ENCODE assay signal across 20 cellular contexts in the genomic region with DNA sequence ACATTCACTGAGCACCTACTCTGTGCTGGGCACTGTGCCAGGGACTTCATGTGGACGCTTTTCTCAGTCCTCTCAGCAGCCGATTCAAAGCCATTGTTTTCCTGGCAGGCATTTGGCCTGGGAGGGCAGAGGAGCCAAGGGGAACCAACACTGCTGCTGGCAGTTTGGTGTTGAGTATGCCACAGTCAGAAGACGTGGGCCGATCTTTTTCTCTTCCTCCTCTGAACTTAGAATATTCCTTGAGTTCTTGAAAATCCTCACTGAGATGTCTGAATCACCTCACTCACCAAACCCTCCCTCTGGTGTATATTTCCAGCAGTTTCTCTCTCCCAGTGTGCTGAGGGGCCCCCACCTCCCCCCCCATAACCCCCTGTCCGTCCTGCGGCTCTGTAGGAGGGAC.
A peak's percentile ranks its signal among the peaks of the same experiment; 100 is the strongest.
DNase-seq lines count a peak whose midpoint lies in the region; ATAC-seq and TF ChIP-seq lines count a peak whose summit lies in the region.
"Had no signal": no experiment of that assay in that cellular context is flagged by ENCODE, and none has a peak within 500 bp of the region (broad histone marks: within the 10 kb centered on the region; RNA-seq: fewer than 3 reads in every experiment).

No MANE protein-coding gene starts in this region.

- WGBS in hepatocyte (ENCODE audit: low lambda C conversion rate, missing lambda C conversion rate), result 77% methylated on average over 6 of the region's 6 CpGs

- H3K27me3 Mint-ChIP-seq in activated CD4-positive, alpha-beta T cell treated with anti-CD3 and anti-CD28 coated beads, Interleukin-2, amount 10 ng/mL, durations not matched to agents 24 days and 14 days, result no peaks in the 10 kb centered on the region
- H3K27me3 Mint-ChIP-seq in CD4-positive, alpha-beta T cell, result no peaks in the 10 kb centered on the region
- H3K27me3 Mint-ChIP-seq in activated CD8-positive, alpha-beta T cell treated with anti-CD3 and anti-CD28 coated beads for 36 hours, result no peaks in the 10 kb centered on the region
- H3K27me3 Mint-ChIP-seq: naive B cell; stimulated activated memory B cell treated with anti-CD40 and anti-IgM and Interleukin-4, amounts not matched to agents 10 μg/mL and 1 μg/mL and 100 μg/mL, for 72 hours had no signal

- in situ Hi-C loops in brain microvascular endothelial cell (cut with HindIII; ENCODE audit: low pct_ligation_motif_present, low sequenced_read_pairs), result no loop called here

- no peak overlapping the region for H2AFZ ChIP-seq in hepatocyte

- H3K27ac ChIP-seq in CD4-positive, alpha-beta T cell (ENCODE audit: low read depth, low read length), result no peak overlapping the region
- H3K27ac ChIP-seq in hepatocyte, result peak overlapping the region; percentile 44
- no peak overlapping the region for H3K27ac ChIP-seq in brain microvascular endothelial cell
- H3K27ac ChIP-seq: spleen had no signal

- no peaks in the 10 kb centered on the region for H3K9me3 ChIP-seq in CD4-positive, alpha-beta T cell (ENCODE audit: control insufficient read depth, low read length)
- no peaks in the 10 kb centered on the region for H3K9me3 ChIP-seq in hepatocyte (ENCODE audit: low read depth)
- H3K9me3 ChIP-seq: breast epithelium, HAP-1, left ventricle myocardium inferior, spleen, thyroid gland had no signal

- H3K36me3 ChIP-seq in hepatocyte (replicated peaks; ENCODE audit: insufficient read depth, low read depth) (no peaks in the 10 kb centered on the region), brain microvascular endothelial cell (replicated peaks) (no peaks in the 10 kb centered on the region)
- H3K36me3 ChIP-seq: breast epithelium, HAP-1, left ventricle myocardium inferior, spleen, thyroid gland had no signal

- no peak for ATAC-seq in CD4-positive, alpha-beta T cell (ENCODE audit: poor library complexity)
- no peak for ATAC-seq in activated CD8-positive, alpha-beta T cell treated with anti-CD3 and anti-CD28 coated beads for 36 hours
- no peak for ATAC-seq in GM21515 (IDR thresholded peaks at IDR 0.05; ENCODE audit: unreplicated experiment)
- ATAC-seq: PC-3 had no signal

- peaks cover 6% of the 10 kb centered on the region for H3K79me2 ChIP-seq in hepatocyte

- peaks cover 16% of the 10 kb centered on the region for H3K36me3 Mint-ChIP-seq in activated CD4-positive, alpha-beta T cell treated with anti-CD3 and anti-CD28 coated beads, Interleukin-2, amount 10 ng/mL, durations not matched to agents 24 days and 14 days (ENCODE audit: low read depth)
- no peaks in the 10 kb centered on the region for H3K36me3 Mint-ChIP-seq in CD4-positive, alpha-beta T cell (ENCODE audit: low read depth)
- peaks cover 1% of the 10 kb centered on the region for H3K36me3 Mint-ChIP-seq in activated CD8-positive, alpha-beta T cell treated with anti-CD3 and anti-CD28 coated beads for 36 hours (ENCODE audit: low read depth)
- H3K36me3 Mint-ChIP-seq: naive B cell; stimulated activated memory B cell treated with anti-CD40 and anti-IgM and Interleukin-4, amounts not matched to agents 10 μg/mL and 1 μg/mL and 100 μg/mL, for 72 hours had no signal

- H3K4me3 Mint-ChIP-seq in activated CD4-positive, alpha-beta T cell treated with anti-CD3 and anti-CD28 coated beads, Interleukin-2, amount 10 ng/mL, durations not matched to agents 24 days and 14 days, result peak overlapping the region; percentile 63
- H3K4me3 Mint-ChIP-seq in CD4-positive, alpha-beta T cell, result no peak overlapping the region
- no peak overlapping the region for H3K4me3 Mint-ChIP-seq in activated CD8-positive, alpha-beta T cell treated with anti-CD3 and anti-CD28 coated beads for 36 hours
- H3K4me3 Mint-ChIP-seq: stimulated activated memory B cell treated with anti-CD40 and anti-IgM and Interleukin-4, amounts not matched to agents 10 μg/mL and 1 μg/mL and 100 μg/mL, for 72 hours had no signal

- no peaks in the 10 kb centered on the region for H3K9me3 Mint-ChIP-seq in activated CD4-positive, alpha-beta T cell treated with anti-CD3 and anti-CD28 coated beads, Interleukin-2, amount 10 ng/mL, durations not matched to agents 24 days and 14 days
- no peaks in the 10 kb centered on the region for H3K9me3 Mint-ChIP-seq in CD4-positive, alpha-beta T cell
- H3K9me3 Mint-ChIP-seq in activated CD8-positive, alpha-beta T cell treated with anti-CD3 and anti-CD28 coated beads for 36 hours, result no peaks in the 10 kb centered on the region
- H3K9me3 Mint-ChIP-seq: naive B cell; stimulated activated memory B cell treated with anti-CD40 and anti-IgM and Interleukin-4, amounts not matched to agents 10 μg/mL and 1 μg/mL and 100 μg/mL, for 72 hours had no signal

- peak overlapping the region; percentile 80 for H3K27ac Mint-ChIP-seq in activated CD4-positive, alpha-beta T cell treated with anti-CD3 and anti-CD28 coated beads, Interleukin-2, amount 10 ng/mL, durations not matched to agents 24 days and 14 days
- peak overlapping the region; percentile 66 for H3K27ac Mint-ChIP-seq in CD4-positive, alpha-beta T cell
- H3K27ac Mint-ChIP-seq in activated CD8-positive, alpha-beta T cell treated with anti-CD3 and anti-CD28 coated beads for 36 hours, result peak overlapping the region; percentile 80
- H3K27ac Mint-ChIP-seq: stimulated activated memory B cell treated with anti-CD40 and anti-IgM and Interleukin-4, amounts not matched to agents 10 μg/mL and 1 μg/mL and 100 μg/mL, for 72 hours had no signal

- peaks cover 7% of the 10 kb centered on the region for H3K4me1 ChIP-seq in hepatocyte (ENCODE audit: insufficient read depth)
- H3K4me1 ChIP-seq: breast epithelium, HAP-1 had no signal

- no peaks in the 10 kb centered on the region for H3K9me2 ChIP-seq in hepatocyte (replicated peaks; ENCODE audit: insufficient read depth)

- POLR2A ChIA-PET in CD4-positive, alpha-beta T cell (lab: Charles Lee), result interaction anchor here (1.7 kb wide), 1 partner anchor 17 kb away, joined by 6 read pairs; no protein-coding TSS in a partner anchor
- POLR2A ChIA-PET in activated CD8-positive, alpha-beta T cell treated with anti-CD3 and anti-CD28 coated beads for 36 hours (lab: Charles Lee), result interaction anchor here (1.4 kb wide), 1 partner anchor 26 kb away, joined by 4 read pairs; no protein-coding TSS in a partner anchor

- intact Hi-C loops in activated CD4-positive, alpha-beta T cell treated with anti-CD3 and anti-CD28 coated beads, Interleukin-2, amount 10 ng/mL, durations not matched to agents 24 days and 14 days (cut with micrococcal nuclease), result no loop called here
- intact Hi-C loops in CD4-positive, alpha-beta T cell (cut with DNase I, micrococcal nuclease), result no loop called here
- intact Hi-C loops in activated CD8-positive, alpha-beta T cell treated with anti-CD3 and anti-CD28 coated beads for 36 hours (cut with micrococcal nuclease), result no loop called here

- CTCF ChIA-PET in CD4-positive, alpha-beta T cell (lab: Charles Lee), result no interaction called here
- CTCF ChIA-PET in activated CD8-positive, alpha-beta T cell treated with anti-CD3 and anti-CD28 coated beads for 36 hours (lab: Charles Lee), result interaction anchor here (2.2 kb wide), 1 partner anchor 9 kb away, joined by 11 read pairs; no protein-coding TSS in a partner anchor

- no peak for DNase-seq in activated CD4-positive, alpha-beta T cell treated with anti-CD3 and anti-CD28 coated beads, Interleukin-2, amount 10 ng/mL, durations not matched to agents 24 days and 14 days
- DNase-seq in activated CD4-positive, alpha-beta T cell treated with anti-CD3 and anti-CD28 coated beads for 4 hours, result no peak
- no peak for DNase-seq in CD4-positive, alpha-beta T cell
- DNase-seq in activated CD8-positive, alpha-beta T cell treated with anti-CD3 and anti-CD28 coated beads for 36 hours, result no peak
- DNase-seq in hepatocyte (ENCODE audit: low spot score) (no peak), NCI-H446 treated with DMSO at 0.1 percent for 48 hours (lab: John Stamatoyannopoulos, UW) (no peak), brain microvascular endothelial cell (no peak)
- DNase-seq: left ventricle myocardium inferior; naive B cell; NCI-H1694; PC-3; retina; SHP77; spleen; stimulated activated CD4-positive, alpha-beta T cell treated with anti-CD3 and anti-CD28 coated beads, Interleukin-2, amount 100 ng/mL, for 48 hours; thyroid gland had no signal

- H3K4me3 ChIP-seq in hepatocyte (no peak overlapping the region), brain microvascular endothelial cell (ENCODE audit: low read depth, low read length) (no peak overlapping the region)
- H3K4me3 ChIP-seq: breast epithelium, HAP-1, left ventricle myocardium inferior, spleen, thyroid gland had no signal

- H3K27me3 ChIP-seq in CD4-positive, alpha-beta T cell (ENCODE audit: control insufficient read depth, insufficient read depth, low read length), result no peaks in the 10 kb centered on the region
- H3K27me3 ChIP-seq in hepatocyte (no peaks in the 10 kb centered on the region), brain microvascular endothelial cell (replicated peaks) (no peaks in the 10 kb centered on the region)
- H3K27me3 ChIP-seq: breast epithelium, spleen, thyroid gland had no signal

- TF ChIP-seq CTCF in CD4-positive, alpha-beta T cell (IDR thresholded peaks at IDR 0.05), result no peak
- TF ChIP-seq CTCF in activated CD8-positive, alpha-beta T cell treated with anti-CD3 and anti-CD28 coated beads for 36 hours (IDR thresholded peaks at IDR 0.05), result no peak
- TF ChIP-seq CTCF in hepatocyte (IDR thresholded peaks at IDR 0.05; ENCODE audit: poor library complexity), result no peak
- TF ChIP-seq CTCF in brain microvascular endothelial cell (IDR thresholded peaks at IDR 0.05; ENCODE audit: low read depth, low read length, missing control alignments), result no peak

- peaks cover 48% of the 10 kb centered on the region for H3K4me1 Mint-ChIP-seq in activated CD4-positive, alpha-beta T cell treated with anti-CD3 and anti-CD28 coated beads, Interleukin-2, amount 10 ng/mL, durations not matched to agents 24 days and 14 days
- H3K4me1 Mint-ChIP-seq in CD4-positive, alpha-beta T cell (ENCODE audit: low read depth), result peaks cover 29% of the 10 kb centered on the region
- H3K4me1 Mint-ChIP-seq in activated CD8-positive, alpha-beta T cell treated with anti-CD3 and anti-CD28 coated beads for 36 hours (ENCODE audit: low read depth), result peaks cover 62% of the 10 kb centered on the region

- no peaks in the 10 kb centered on the region for H4K20me1 ChIP-seq in hepatocyte (ENCODE audit: insufficient read depth, poor library complexity, severe bottlenecking)

- no peak overlapping the region for H3K4me2 ChIP-seq in hepatocyte
